ENCODE assay signal across 23 cellular contexts in genomic region chr7:66927348-66927948, GRCh38.
"Had no signal": no experiment of that assay in that cellular context is flagged by ENCODE, and none has a peak within 500 bp of the region (broad histone marks: within the 10 kb centered on the region; RNA-seq: fewer than 3 reads in every experiment).

No MANE protein-coding gene starts in this region.

- H3K9me3 Mint-ChIP-seq: activated CD4-positive, alpha-beta memory T cell treated with anti-CD3 and anti-CD28 coated beads, Interleukin-2, amount 10 ng/mL, durations not matched to agents 7 days and 5 days; endodermal cell; neural crest cell; T-cell had no signal

- H3K9me3 ChIP-seq: psoas muscle, upper lobe of right lung had no signal

- H3K4me3 ChIP-seq: cardiac muscle cell, dorsolateral prefrontal cortex, lung, psoas muscle, skin epidermis, upper lobe of right lung had no signal

- FAIRE-seq: frontal cortex, kidney had no signal

- ATAC-seq: activated CD8-positive, alpha-beta memory T cell treated with anti-CD3 and anti-CD28 coated beads, Interleukin-2, amount 10 ng/mL, durations not matched to agents 7 days and 5 days; right cardiac atrium; SK-N-SH treated with all-trans-retinoic acid at 6 μM for 48 hours; T-cell; upper lobe of right lung had no signal

- H3K27me3 Mint-ChIP-seq: activated CD4-positive, alpha-beta memory T cell treated with anti-CD3 and anti-CD28 coated beads, Interleukin-2, amount 10 ng/mL, durations not matched to agents 7 days and 5 days; activated CD8-positive, alpha-beta memory T cell treated with anti-CD3 and anti-CD28 coated beads, Interleukin-2, amount 10 ng/mL, durations not matched to agents 7 days and 5 days; T-cell had no signal

- H3K36me3 ChIP-seq: cardiac muscle cell had no signal

- H3K27me3 ChIP-seq: cardiac muscle cell, dorsolateral prefrontal cortex, upper lobe of right lung had no signal

- H3K27ac ChIP-seq: cardiac muscle cell, psoas muscle, skin epidermis, upper lobe of right lung had no signal

- DNase-seq: activated CD4-positive, alpha-beta memory T cell treated with anti-CD3 and anti-CD28 coated beads, Interleukin-2, amount 10 ng/mL, durations not matched to agents 7 days and 5 days; activated CD4-positive, alpha-beta T cell treated with anti-CD3 and anti-CD28 coated beads for 48 hours; activated CD4-positive, CD25-positive, alpha-beta regulatory T cell; activated CD8-positive, alpha-beta memory T cell treated with anti-CD3 and anti-CD28 coated beads, Interleukin-2, amount 10 ng/mL, durations not matched to agents 7 days and 5 days; activated effector memory CD4-positive, alpha-beta T cell treated with Interleukin-2 at 50 U/mL for 16 hours; activated naive CD4-positive, alpha-beta T cell treated with anti-CD3 and anti-CD28 coated beads, Interleukin-2, amount 50 U/mL, for 16 hours; amniotic stem cell; dorsolateral prefrontal cortex; endodermal cell; kidney; psoas muscle; right cardiac atrium; stimulated activated CD4-positive, alpha-beta T cell treated with anti-CD3 and anti-CD28 coated beads, Interleukin-15, amount 100 ng/mL, for 24 hours; stimulated activated CD4-positive, alpha-beta T cell treated with anti-CD3 and anti-CD28 coated beads, Interleukin-2, amount 100 ng/mL, for 48 hours; T-cell; T-helper 9 cell; upper lobe of right lung had no signal

- H3K27ac Mint-ChIP-seq: activated CD4-positive, alpha-beta memory T cell treated with anti-CD3 and anti-CD28 coated beads, Interleukin-2, amount 10 ng/mL, durations not matched to agents 7 days and 5 days; activated CD8-positive, alpha-beta memory T cell treated with anti-CD3 and anti-CD28 coated beads, Interleukin-2, amount 10 ng/mL, durations not matched to agents 7 days and 5 days had no signal

- H3K4me3 Mint-ChIP-seq: activated CD4-positive, alpha-beta memory T cell treated with anti-CD3 and anti-CD28 coated beads, Interleukin-2, amount 10 ng/mL, durations not matched to agents 7 days and 5 days; activated CD8-positive, alpha-beta memory T cell treated with anti-CD3 and anti-CD28 coated beads, Interleukin-2, amount 10 ng/mL, durations not matched to agents 7 days and 5 days; endodermal cell; neural crest cell had no signal
